ENCODE assay signal across 8 cellular contexts in the genomic region with DNA sequence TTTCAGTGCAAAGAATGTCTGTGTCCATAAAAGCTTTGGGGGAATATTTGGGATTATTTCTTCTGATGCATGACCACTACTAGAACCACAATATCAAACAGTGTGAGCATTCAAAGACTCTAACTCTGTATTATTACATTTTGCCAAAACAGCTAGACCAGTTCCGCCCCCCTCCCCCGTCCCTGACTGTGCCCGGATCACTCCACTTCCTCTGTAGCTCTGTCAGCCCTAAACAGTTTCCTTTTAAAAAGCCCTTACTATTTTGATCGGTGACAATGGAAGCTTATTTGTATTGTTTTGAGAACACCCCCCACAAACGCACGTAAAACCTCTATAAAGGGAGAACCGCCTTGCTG. TPM values are rescaled to one million over a fixed set of nuclear protein-coding genes. Genes with fewer than 3 reads are reported as not detected.
DNase-seq lines count a peak whose midpoint lies in the region; ATAC-seq lines count a peak whose summit lies in the region.

No MANE protein-coding gene starts in this region.

- H3K4me1 Mint-ChIP-seq in central memory CD8-positive, alpha-beta T cell = peaks cover 7% of the 10 kb centered on the region

- H3K4me3 Mint-ChIP-seq in central memory CD8-positive, alpha-beta T cell = peak overlapping the region; percentile 77

- H3K27me3 ChIP-seq in NT2/D1 (ENCODE audit: insufficient read depth, insufficient read length) = peaks cover 31% of the 10 kb centered on the region

- H3K4me1 ChIP-seq in NT2/D1 (ENCODE audit: insufficient read depth, insufficient read length) (no peaks in the 10 kb centered on the region), urinary bladder (ENCODE audit: insufficient read depth) (no peaks in the 10 kb centered on the region)

- H3K4me3 ChIP-seq in NT2/D1 (ENCODE audit: insufficient read length, low read depth) (peak overlapping the region; percentile 59), urinary bladder (ENCODE audit: low read depth, low read length) (peak overlapping the region; percentile 37)

- peak overlapping the region; percentile 70 for H3K9ac ChIP-seq in NT2/D1 (ENCODE audit: insufficient read length, low read depth)

- no peaks in the 10 kb centered on the region for H3K36me3 Mint-ChIP-seq in central memory CD8-positive, alpha-beta T cell (ENCODE audit: insufficient read depth)

- no peak overlapping the region for H3K27ac ChIP-seq in urinary bladder (ENCODE audit: low read depth)

- ATAC-seq in central memory CD8-positive, alpha-beta T cell (replicated peaks; ENCODE audit: extremely low read depth, poor library complexity, severe bottlenecking) = peak; percentile 61
- ATAC-seq in HG02852 (IDR thresholded peaks at IDR 0.05; ENCODE audit: unreplicated experiment) = no peak
- ATAC-seq in GM18868 (IDR thresholded peaks at IDR 0.05; ENCODE audit: unreplicated experiment) = no peak

- H3K9me3 Mint-ChIP-seq in central memory CD8-positive, alpha-beta T cell = no peaks in the 10 kb centered on the region

- DNase-seq in ELR (ENCODE audit: low read depth) = peak; percentile 28
- DNase-seq in NT2/D1 (ENCODE audit: low read depth, low spot score) = no peak
- no peak for DNase-seq in central memory CD8-positive, alpha-beta T cell (ENCODE audit: low spot score in 2 of 2)
- peak; percentile 50 to 72 for DNase-seq in lung microvascular endothelial cell (ENCODE audit: low read depth in 2 of 2)
- DNase-seq in H4 (ENCODE audit: low spot score) = no peak

- H3K27ac Mint-ChIP-seq in central memory CD8-positive, alpha-beta T cell (ENCODE audit: low read depth) = no peak overlapping the region

- under 1% methylated on average over 7 of the region's 7 CpGs for WGBS in urinary bladder

- H3K27me3 Mint-ChIP-seq in central memory CD8-positive, alpha-beta T cell = peaks cover 79% of the 10 kb centered on the region

- H3K9me3 ChIP-seq in NT2/D1 (ENCODE audit: insufficient read depth, low read length) = no peaks in the 10 kb centered on the region

- H3K36me3 ChIP-seq in NT2/D1 (ENCODE audit: insufficient read depth, insufficient read length, low read length) = no peaks in the 10 kb centered on the region
- H3K36me3 ChIP-seq in urinary bladder (ENCODE audit: insufficient read depth) = no peaks in the 10 kb centered on the region

RNA-seq across cellular contexts. Expression of gene EPHB3, which starts 36.6 kb away (rescaled TPM):
- 0.22 and 0.60 TPM in 2 replicates for total RNA-seq in lung microvascular endothelial cell
- total RNA-seq in urinary bladder = 28.0 TPM
- 5.1 TPM for polyA plus RNA-seq in urinary bladder
- total RNA-seq in H4 (2014; rRNA removed; shearing (Covaris generic)) = 1.0 and 2.0 TPM in 2 replicates

Comparison
In these comparisons a context has a peak if more than half of its experiments do, and no peak if none do; other contexts are left out.
1. DNase-seq: peak in ELR (single experiment) and lung microvascular endothelial cell (2 of 2); none in NT2/D1 (single experiment), central memory CD8-positive, alpha-beta T cell (0 of 2) and H4 (single experiment).